ENCODE assay signal across 28 cellular contexts in genomic region chrX:56928546-56928945, GRCh38.
"Had no signal": no experiment of that assay in that cellular context is flagged by ENCODE, and none has a peak within 500 bp of the region (broad histone marks: within the 10 kb centered on the region; RNA-seq: fewer than 3 reads in every experiment).

No MANE protein-coding gene starts in this region.

- H3K36me3 ChIP-seq: adrenal gland, breast epithelium, cardiac muscle cell, colonic mucosa, esophagus squamous epithelium had no signal

- H3K4me1 ChIP-seq: adrenal gland, breast epithelium, colonic mucosa, esophagus squamous epithelium had no signal

- DNase-seq: activated CD4-positive, alpha-beta memory T cell treated with anti-CD3 and anti-CD28 coated beads for 36 hours; activated CD4-positive, alpha-beta T cell treated with anti-CD3 and anti-CD28 coated beads for 36 hours; activated CD4-positive, alpha-beta T cell treated with anti-CD3 and anti-CD28 coated beads, Interleukin-2, amount 10 ng/mL, durations not matched to agents 24 days and 14 days; activated CD4-positive, CD25-positive, alpha-beta regulatory T cell; activated CD4-positive, CD25-positive, alpha-beta regulatory T cell treated with anti-CD3 and anti-CD28 coated beads, Interleukin-2, amount 50 U/mL, for 72 hours; activated CD8-positive, alpha-beta memory T cell treated with anti-CD3 and anti-CD28 coated beads, Interleukin-2, amount 10 ng/mL, durations not matched to agents 7 days and 5 days; activated CD8-positive, alpha-beta memory T cell treated with anti-CD3 and anti-CD28 coated beads, Interleukin-2, amount 50 U/mL, for 4 hours; activated CD8-positive, alpha-beta T cell treated with anti-CD3 and anti-CD28 coated beads, Interleukin-2, amount 10 ng/mL, durations not matched to agents 7 days and 5 days; activated effector memory CD4-positive, alpha-beta T cell treated with anti-CD3 and anti-CD28 coated beads, Interleukin-2, amount 50 U/mL, for 16 hours; activated naive CD4-positive, alpha-beta T cell treated with anti-CD3 and anti-CD28 coated beads for 36 hours; activated naive CD8-positive, alpha-beta T cell treated with anti-CD3 and anti-CD28 coated beads for 36 hours; activated naive CD8-positive, alpha-beta T cell treated with anti-CD3 and anti-CD28 coated beads, Interleukin-2, amount 50 U/mL, for 24 hours; activated T-cell treated with anti-CD3 and anti-CD28 coated beads, Interleukin-2, amount 50 U/mL, for 1 hour; activated T-cell treated with anti-CD3 and anti-CD28 coated beads, Interleukin-2, amount 50 U/mL, for 48 hours; adrenal gland; amygdala; aorta; central memory CD4-positive, alpha-beta T cell; cerebellar nuclear complex; colonic mucosa; effector CD8-positive, alpha-beta T cell; esophagus squamous epithelium; foreskin fibroblast; head of caudate nucleus; hippocampal formation had no signal

- H3K9me3 ChIP-seq: adrenal gland, colonic mucosa, esophagus squamous epithelium had no signal

- H3K27ac ChIP-seq: adrenal gland, breast epithelium, cardiac muscle cell, colonic mucosa, epithelial cell of prostate, esophagus squamous epithelium had no signal

- H3K27me3 ChIP-seq: cardiac muscle cell, colonic mucosa, esophagus squamous epithelium had no signal

- ATAC-seq: activated CD4-positive, alpha-beta T cell treated with anti-CD3 and anti-CD28 coated beads for 36 hours; activated CD8-positive, alpha-beta memory T cell treated with anti-CD3 and anti-CD28 coated beads, Interleukin-2, amount 10 ng/mL, durations not matched to agents 7 days and 5 days; activated CD8-positive, alpha-beta T cell treated with anti-CD3 and anti-CD28 coated beads, Interleukin-2, amount 10 ng/mL, durations not matched to agents 7 days and 5 days; activated naive CD8-positive, alpha-beta T cell treated with anti-CD3 and anti-CD28 coated beads, Interleukin-2, amount 50 U/mL, for 24 hours had no signal

- H3K4me3 ChIP-seq: adrenal gland, breast epithelium, cardiac muscle cell, colonic mucosa, esophagus squamous epithelium had no signal
